Comparison of ENCODE assay signal across 22 cellular contexts in genomic region chr17:8583954-8584353, GRCh38.
"Had no signal": no experiment of that assay in that cellular context is flagged by ENCODE, and none has a peak within 500 bp of the region (broad histone marks: within the 10 kb centered on the region; RNA-seq: fewer than 3 reads in every experiment).

No MANE protein-coding gene starts in this region.

- H3K4me1 ChIP-seq: left lung, psoas muscle, testis had no signal

- FAIRE-seq: frontal cortex had no signal

- ATAC-seq: effector memory CD8-positive, alpha-beta T cell; left cardiac atrium; naive thymus-derived CD8-positive, alpha-beta T cell; psoas muscle; right cardiac atrium; stimulated activated memory B cell treated with anti-CD40 and anti-IgM and Interleukin-4, amounts not matched to agents 10 μg/mL and 1 μg/mL and 100 μg/mL, for 72 hours; stimulated activated naive CD8-positive, alpha-beta T cell treated with anti-CD3 and anti-CD28 coated beads, Interleukin-15, Interleukin-2, amounts not matched to agents 100 U/mL and 50 U/mL, for 24 hours had no signal

- H3K27me3 ChIP-seq: left lung, sigmoid colon, testis, transverse colon, vagina had no signal

- H3K36me3 Mint-ChIP-seq: naive thymus-derived CD8-positive, alpha-beta T cell; stimulated activated memory B cell treated with anti-CD40 and anti-IgM and Interleukin-4, amounts not matched to agents 10 μg/mL and 1 μg/mL and 100 μg/mL, for 72 hours had no signal

- DNase-seq: cortex of kidney; effector memory CD8-positive, alpha-beta T cell; head of caudate nucleus; left cardiac atrium; left lung; mesenchymal stem cell; midbrain; naive thymus-derived CD8-positive, alpha-beta T cell; nephron progenitor cell; nucleus accumbens; psoas muscle; right cardiac atrium; sigmoid colon; stimulated activated CD4-positive, alpha-beta T cell treated with anti-CD3 and anti-CD28 coated beads, Interleukin-2, amount 100 ng/mL, for 24 hours; stimulated activated CD4-positive, alpha-beta T cell treated with anti-CD3 and anti-CD28 coated beads, Interleukin-4, amount 100 ng/mL, for 24 hours; stimulated activated naive CD8-positive, alpha-beta T cell treated with anti-CD3 and anti-CD28 coated beads, Interleukin-15, Interleukin-2, amounts not matched to agents 100 U/mL and 50 U/mL, for 24 hours; substantia nigra; testis; transverse colon had no signal

- H3K27ac Mint-ChIP-seq: effector memory CD8-positive, alpha-beta T cell; naive thymus-derived CD8-positive, alpha-beta T cell; nephron progenitor cell; stimulated activated memory B cell treated with anti-CD40 and anti-IgM and Interleukin-4, amounts not matched to agents 10 μg/mL and 1 μg/mL and 100 μg/mL, for 72 hours had no signal

- H3K27ac ChIP-seq: left lung, psoas muscle, sigmoid colon, testis, transverse colon, vagina had no signal

- H3K4me3 Mint-ChIP-seq: effector memory CD8-positive, alpha-beta T cell; naive thymus-derived CD8-positive, alpha-beta T cell; nephron progenitor cell; stimulated activated memory B cell treated with anti-CD40 and anti-IgM and Interleukin-4, amounts not matched to agents 10 μg/mL and 1 μg/mL and 100 μg/mL, for 72 hours had no signal

- H3K4me3 ChIP-seq: left lung, psoas muscle, sigmoid colon, testis, transverse colon, vagina had no signal

- H3K9me3 Mint-ChIP-seq: effector memory CD8-positive, alpha-beta T cell; naive thymus-derived CD8-positive, alpha-beta T cell; stimulated activated memory B cell treated with anti-CD40 and anti-IgM and Interleukin-4, amounts not matched to agents 10 μg/mL and 1 μg/mL and 100 μg/mL, for 72 hours had no signal

- H3K4me1 Mint-ChIP-seq: nephron progenitor cell had no signal

- H3K9me3 ChIP-seq: left lung, psoas muscle, sigmoid colon, testis, transverse colon, vagina had no signal

- H3K36me3 ChIP-seq: left lung, transverse colon, vagina had no signal
